ENCODE assay signal across 18 cellular contexts in genomic region chr1:88780485-88780884, GRCh38.
A peak's percentile ranks its signal among the peaks of the same experiment; 100 is the strongest.
DNase-seq lines count a peak whose midpoint lies in the region; TF ChIP-seq lines count a peak whose summit lies in the region.
"Had no signal": no experiment of that assay in that cellular context is flagged by ENCODE, and none has a peak within 500 bp of the region (broad histone marks: within the 10 kb centered on the region; RNA-seq: fewer than 3 reads in every experiment).

No MANE protein-coding gene starts in this region.

- H3K27ac ChIP-seq in HEK293 (ENCODE audit: extremely low read depth, low read depth, low read length): no peak overlapping the region
- H3K27ac ChIP-seq in hepatocyte: peak overlapping the region; percentile 14
- H3K27ac ChIP-seq: 22Rv1, SK-N-MC had no signal

- POLR2A ChIA-PET in HEK293 (lab: Yijun Ruan, JAX): no interaction called here

- H2AFZ ChIP-seq in hepatocyte: no peak overlapping the region

- H4K20me1 ChIP-seq in hepatocyte (ENCODE audit: insufficient read depth, poor library complexity, severe bottlenecking): no peaks in the 10 kb centered on the region

- H3K9me2 ChIP-seq in hepatocyte (replicated peaks; ENCODE audit: insufficient read depth): no peaks in the 10 kb centered on the region

- H3K36me3 ChIP-seq in HEK293 (ENCODE audit: control insufficient read depth in 2 of 2, insufficient read depth in 1 of 2, low read length in 2 of 2) (peaks cover 11 to 45% of the 10 kb centered on the region in 2 experiments), hepatocyte (replicated peaks; ENCODE audit: insufficient read depth, low read depth) (peaks cover 1% of the 10 kb centered on the region)

- no peaks in the 10 kb centered on the region for H3K4me1 ChIP-seq in HEK293 (ENCODE audit: control insufficient read depth, insufficient read depth, low read length)
- H3K4me1 ChIP-seq in hepatocyte (ENCODE audit: insufficient read depth): no peaks in the 10 kb centered on the region

- no peaks in the 10 kb centered on the region for H3K27me3 ChIP-seq in hepatocyte
- H3K27me3 ChIP-seq: MG63 had no signal

- peak; percentile 11 for DNase-seq in DMS153 (lab: John Stamatoyannopoulos, UW)
- DNase-seq in DMS153 treated with DMSO at 0.1 percent for 48 hours (lab: John Stamatoyannopoulos, UW; ENCODE audit: unreplicated experiment): no peak
- peak; percentile 62 for DNase-seq in NCI-H510A (lab: John Stamatoyannopoulos, UW)
- DNase-seq in hepatocyte (ENCODE audit: low spot score): no peak
- no peak for DNase-seq in UCSD-AML1 (lab: John Stamatoyannopoulos, UW; ENCODE audit: unreplicated experiment)
- DNase-seq in GM03348 (ENCODE audit: low spot score): no peak
- DNase-seq in cortex of kidney (lab: John Stamatoyannopoulos, UW): no peak
- DNase-seq: CD4-positive, alpha-beta memory T cell; IMR-90; Karpas-422; MG63; NCI-H1092 treated with DMSO at 0.1 percent for 48 hours; NCI-H446; Right ventricle myocardium superior; T-cell had no signal

- peaks cover 7% of the 10 kb centered on the region for H3K79me2 ChIP-seq in hepatocyte

- TF ChIP-seq CTCF in HEK293 (tag by site-specific recombination; IDR thresholded peaks at IDR 0.05): no peak
- TF ChIP-seq CTCF in hepatocyte (IDR thresholded peaks at IDR 0.05; ENCODE audit: poor library complexity): no peak

- no peak overlapping the region for H3K4me2 ChIP-seq in hepatocyte

- H3K4me3 ChIP-seq in HEK293 (ENCODE audit: low read depth, low read length) (no peak overlapping the region), hepatocyte (no peak overlapping the region)
- H3K4me3 ChIP-seq: MG63, SK-N-MC had no signal

- CTCF ChIA-PET in HEK293 (lab: Yijun Ruan, JAX): interaction anchor here (0.7 to 1.1 kb wide), 2 partner anchors 12 to 19 kb away, joined by 3 to 4 read pairs; no protein-coding TSS in a partner anchor

- H3K9me3 ChIP-seq in HEK293 (ENCODE audit: control insufficient read depth, insufficient read depth, low read depth, low read length) (no peaks in the 10 kb centered on the region), hepatocyte (ENCODE audit: low read depth) (no peaks in the 10 kb centered on the region)
- H3K9me3 ChIP-seq: MG63 had no signal

TF ChIP-seq in HEK293, 187 proteins besides CTCF, POLR2A, EP300 and RAD21:
- TF ChIP-seq ZBTB10 (tag by site-specific recombination; IDR thresholded peaks at IDR 0.05): no peak
- peak; percentile 89 for TF ChIP-seq SCRT2 (tag by site-specific recombination; IDR thresholded peaks at IDR 0.05)
- TF ChIP-seq ZNF660 (tag by site-specific recombination; IDR thresholded peaks at IDR 0.05): 0 out of 2 replicates have a peak, but pooled peaks have one; percentile 37
- TF ChIP-seq SCRT1 (tag by site-specific recombination; IDR thresholded peaks at IDR 0.05; ENCODE audit: borderline replicate concordance): peak; percentile 89
TF ChIP-seq in HEK293: peak in this region for 3.

Comparison
In these comparisons a context has a peak if more than half of its experiments do, and no peak if none do; other contexts are left out.
1. DNase-seq: peak in DMS153 (single experiment) and NCI-H510A (single experiment); none in DMS153 treated with DMSO at 0.1 percent for 48 hours (single experiment), hepatocyte (single experiment), UCSD-AML1 (single experiment), GM03348 (single experiment) and cortex of kidney (single experiment).